Comparison of ENCODE assay signal across 8 cellular contexts in genomic region chr5:181181650-181182565, GRCh38. TPM values are rescaled to one million over a fixed set of nuclear protein-coding genes. Genes with fewer than 3 reads are reported as not detected.
DNase-seq lines count a peak whose midpoint lies in the region; ATAC-seq and TF ChIP-seq lines count a peak whose summit lies in the region.

No MANE protein-coding gene starts in this region.

- H3K27ac ChIP-seq in PC-3 (ENCODE audit: low read length) (no peak overlapping the region), tibial nerve (peak overlapping the region in 1 of 4 donors; percentile 21)

- CTCF ChIA-PET in PC-3 (lab: Charles Lee): no interaction called here

- TF ChIP-seq POLR2A in tibial nerve (IDR thresholded peaks at IDR 0.05): no peak

- POLR2A ChIA-PET in PC-3 (lab: Charles Lee; ENCODE audit: unreplicated experiment): no interaction called here

- no peaks in the 10 kb centered on the region for H3K9me2 ChIP-seq in PC-3 (replicated peaks; ENCODE audit: low read length)

- H3K27me3 ChIP-seq in PC-3 (ENCODE audit: low read length) (no peaks in the 10 kb centered on the region), tibial nerve (peaks cover 0 to 4% of the 10 kb centered on the region in 2 donors)

- H3K36me3 ChIP-seq in PC-3 (ENCODE audit: low read depth, low read length) (no peaks in the 10 kb centered on the region), tibial nerve (no peaks in the 10 kb centered on the region)

- H3K4me2 ChIP-seq in PC-3 (ENCODE audit: low read length): no peak overlapping the region

- H3K9me3 ChIP-seq in PC-3 (ENCODE audit: low read length) (no peaks in the 10 kb centered on the region), tibial nerve (no peaks in the 10 kb centered on the region)

- no peak overlapping the region for H3K9ac ChIP-seq in PC-3 (ENCODE audit: low read length)

- H3K4me1 ChIP-seq in PC-3 (ENCODE audit: insufficient read depth, low read length): peaks cover 12% of the 10 kb centered on the region
- H3K4me1 ChIP-seq in tibial nerve: peaks cover 0 to 27% (median 1%) of the 10 kb centered on the region in 4 donors

- ATAC-seq in HG02588 (IDR thresholded peaks at IDR 0.05; ENCODE audit: unreplicated experiment) (peak; percentile 60), PC-3 (peak; percentile 73), HG02763 (IDR thresholded peaks at IDR 0.05; ENCODE audit: unreplicated experiment) (no peak)

- H3K4me3 ChIP-seq in PC-3 (ENCODE audit: low read length) (no peak overlapping the region), tibial nerve (no peak overlapping the region)

- BruUV-seq in PC-3 (replicated peaks; lab: Mats Ljungman, UMichigan): no TSS peak

- H2AFZ ChIP-seq in PC-3 (ENCODE audit: low read length): no peak overlapping the region

- no peaks in the 10 kb centered on the region for H3K79me2 ChIP-seq in PC-3 (ENCODE audit: low read length)

- TF ChIP-seq CTCF in GM12872 (IDR thresholded peaks at IDR 0.05; ENCODE audit: insufficient read depth, low read depth, low read length) (peak; percentile 81), PC-3 (conservative IDR thresholded peaks at IDR 0.05; ENCODE audit: low read depth, low read length) (peak; percentile 89), tibial nerve (IDR thresholded peaks at IDR 0.05) (peak; percentile 54 to 80 (median 68))

- TF ChIP-seq EP300 in tibial nerve (IDR thresholded peaks at IDR 0.05): no peak

- intact Hi-C loops in PC-3 (cut with micrococcal nuclease): loop anchor here (5.0 kb wide), 1 partner anchor 80 kb away; the partner anchor contains the start of gene TRIM52

- no peaks in the 10 kb centered on the region for H4K20me1 ChIP-seq in PC-3 (ENCODE audit: low read length)

- DNase-seq in PC-3 (peak; percentile 83), astrocyte of the hippocampus (ENCODE audit: low read depth, low spot score) (peak; percentile 80), kidney tubule cell (ENCODE audit: low spot score) (peak; percentile 85), tibial nerve (ENCODE audit: low spot score in 2 of 2) (no peak), NCI-H146 (lab: John Stamatoyannopoulos, UW) (no peak)

- WGBS in tibial nerve, 2 donors: 53 to 54% methylated on average over 25 of the region's 25 CpGs

- H3F3A ChIP-seq in PC-3 (ENCODE audit: low read length, unreplicated experiment): no peaks in the 10 kb centered on the region

RNA-seq across cellular contexts. Expression of gene TRIM7, which starts 23.1 kb away (rescaled TPM):
- 28.1 and 44.1 TPM in 2 replicates for total RNA-seq in PC-3 (2014; rRNA removed)
- 10 to 100 TPM in 3 of 4 donors, 1 to 10 TPM in 1; 3.7 to 12.1 (median 10.6) TPM for total RNA-seq in tibial nerve

RNA-seq across cellular contexts. Expression of gene OR2V2, which starts 34.5 kb away (rescaled TPM):
- not detected in 2 replicates for total RNA-seq in PC-3 (2014; rRNA removed)
- not detected for total RNA-seq in tibial nerve

RNA-seq across cellular contexts. Expression of gene TRIM41, which starts 41.2 kb away (rescaled TPM):
- 18.7 and 26.8 TPM in 2 replicates for total RNA-seq in PC-3 (2014; rRNA removed)
- total RNA-seq in tibial nerve: 10 to 100 TPM; 17.9 to 25.7 (median 22.7) TPM

RNA-seq across cellular contexts. Expression of gene OR2V1, which starts 50.9 kb away (rescaled TPM):
- total RNA-seq in PC-3 (2014; rRNA removed) (not detected in 2 replicates), tibial nerve (not detected)

Comparison
In these comparisons a context has a peak if more than half of its experiments do, and no peak if none do; other contexts are left out.
1. DNase-seq: peak in PC-3 (single experiment), astrocyte of the hippocampus (single experiment) and kidney tubule cell (single experiment); none in tibial nerve (0 of 2) and NCI-H146 (single experiment).
2. Peak in every context shown above with its lines, with median percentiles within 50 percentile points of each other: CTCF ChIP-seq.